ENCODE assay signal across 1 cellular context in the genomic region with DNA sequence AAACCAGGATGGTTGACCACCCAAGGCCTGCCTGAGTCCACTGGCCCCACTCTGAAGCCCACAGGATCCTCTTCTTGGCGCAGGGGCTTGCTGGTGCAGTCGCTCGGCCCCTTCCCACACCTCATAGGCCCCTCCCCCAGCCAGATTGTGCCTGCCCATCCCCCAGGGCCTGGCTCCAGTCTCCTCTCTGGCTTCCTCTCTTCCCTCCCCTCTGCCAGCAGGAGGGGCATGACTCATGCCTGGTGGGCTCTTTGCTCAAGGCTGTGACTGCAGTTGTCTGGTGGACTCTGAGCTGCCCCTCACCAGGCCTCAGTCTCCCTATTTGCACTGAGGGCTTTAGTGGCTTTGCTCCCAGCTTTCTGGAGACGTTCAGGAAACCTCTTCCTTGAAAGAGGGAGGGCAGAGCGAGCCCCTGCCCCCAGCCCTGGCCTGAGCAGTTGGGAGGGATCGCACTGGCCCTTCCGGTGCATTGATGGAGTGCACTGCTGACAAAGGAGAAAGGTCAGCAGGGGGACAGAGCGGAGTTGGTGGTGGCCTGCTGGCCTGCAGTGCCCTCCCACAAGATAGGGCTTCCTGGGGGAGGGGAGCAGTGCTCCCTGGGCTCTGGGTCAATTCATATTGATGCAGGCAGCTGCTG.
TF ChIP-seq lines count a peak whose summit lies in the region.

No MANE protein-coding gene starts in this region.

TF ChIP-seq in HepG2, 621 proteins besides CTCF, POLR2A, EP300 and RAD21 (continued from another document and continues in another):
- TF ChIP-seq, protein P1, sequence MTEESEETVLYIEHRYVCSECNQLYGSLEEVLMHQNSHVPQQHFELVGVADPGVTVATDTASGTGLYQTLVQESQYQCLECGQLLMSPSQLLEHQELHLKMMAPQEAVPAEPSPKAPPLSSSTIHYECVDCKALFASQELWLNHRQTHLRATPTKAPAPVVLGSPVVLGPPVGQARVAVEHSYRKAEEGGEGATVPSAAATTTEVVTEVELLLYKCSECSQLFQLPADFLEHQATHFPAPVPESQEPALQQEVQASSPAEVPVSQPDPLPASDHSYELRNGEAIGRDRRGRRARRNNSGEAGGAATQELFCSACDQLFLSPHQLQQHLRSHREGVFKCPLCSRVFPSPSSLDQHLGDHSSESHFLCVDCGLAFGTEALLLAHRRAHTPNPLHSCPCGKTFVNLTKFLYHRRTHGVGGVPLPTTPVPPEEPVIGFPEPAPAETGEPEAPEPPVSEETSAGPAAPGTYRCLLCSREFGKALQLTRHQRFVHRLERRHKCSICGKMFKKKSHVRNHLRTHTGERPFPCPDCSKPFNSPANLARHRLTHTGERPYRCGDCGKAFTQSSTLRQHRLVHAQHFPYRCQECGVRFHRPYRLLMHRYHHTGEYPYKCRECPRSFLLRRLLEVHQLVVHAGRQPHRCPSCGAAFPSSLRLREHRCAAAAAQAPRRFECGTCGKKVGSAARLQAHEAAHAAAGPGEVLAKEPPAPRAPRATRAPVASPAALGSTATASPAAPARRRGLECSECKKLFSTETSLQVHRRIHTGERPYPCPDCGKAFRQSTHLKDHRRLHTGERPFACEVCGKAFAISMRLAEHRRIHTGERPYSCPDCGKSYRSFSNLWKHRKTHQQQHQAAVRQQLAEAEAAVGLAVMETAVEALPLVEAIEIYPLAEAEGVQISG (CRISPR knock-in tag; IDR thresholded peaks at IDR 0.05), result no peak
- TF ChIP-seq ZNF333 (CRISPR knock-in tag; IDR thresholded peaks at IDR 0.05; ENCODE audit: borderline replicate concordance), result no peak
- no peak for TF ChIP-seq ZNF562 (CRISPR knock-in tag; IDR thresholded peaks at IDR 0.05; ENCODE audit: borderline replicate concordance)
- no peak for TF ChIP-seq SRF (IDR thresholded peaks at IDR 0.05; ENCODE audit: low read depth, low read length)
- TF ChIP-seq NFKBIZ (CRISPR knock-in tag; IDR thresholded peaks at IDR 0.05), result no peak
- TF ChIP-seq SNAI1 (CRISPR knock-in tag; IDR thresholded peaks at IDR 0.05; ENCODE audit: borderline replicate concordance), result no peak
- no peak for TF ChIP-seq SIN3B (IDR thresholded peaks at IDR 0.05; ENCODE audit: low read length)
- no peak for TF ChIP-seq ZNF225 (CRISPR knock-in tag; IDR thresholded peaks at IDR 0.05)
- no peak for TF ChIP-seq ZNF296 (CRISPR knock-in tag; conservative IDR thresholded peaks at IDR 0.05)
- TF ChIP-seq, protein P2, sequence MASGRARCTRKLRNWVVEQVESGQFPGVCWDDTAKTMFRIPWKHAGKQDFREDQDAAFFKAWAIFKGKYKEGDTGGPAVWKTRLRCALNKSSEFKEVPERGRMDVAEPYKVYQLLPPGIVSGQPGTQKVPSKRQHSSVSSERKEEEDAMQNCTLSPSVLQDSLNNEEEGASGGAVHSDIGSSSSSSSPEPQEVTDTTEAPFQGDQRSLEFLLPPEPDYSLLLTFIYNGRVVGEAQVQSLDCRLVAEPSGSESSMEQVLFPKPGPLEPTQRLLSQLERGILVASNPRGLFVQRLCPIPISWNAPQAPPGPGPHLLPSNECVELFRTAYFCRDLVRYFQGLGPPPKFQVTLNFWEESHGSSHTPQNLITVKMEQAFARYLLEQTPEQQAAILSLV (CRISPR knock-in tag; IDR thresholded peaks at IDR 0.05; ENCODE audit: borderline replicate concordance), result no peak; the same call in 1 of the 2 replicates
- no peak for TF ChIP-seq ATM (IDR thresholded peaks at IDR 0.05; ENCODE audit: borderline replicate concordance)
- no peak for TF ChIP-seq SP140L (CRISPR knock-in tag; IDR thresholded peaks at IDR 0.05; ENCODE audit: borderline replicate concordance)
- no peak for TF ChIP-seq PHF8 (CRISPR knock-in tag; IDR thresholded peaks at IDR 0.05)
- TF ChIP-seq HIVEP1 (CRISPR knock-in tag; IDR thresholded peaks at IDR 0.05), result 0 out of 2 replicates have a peak, but pooled peaks have one; percentile 16
- TF ChIP-seq, protein P3, sequence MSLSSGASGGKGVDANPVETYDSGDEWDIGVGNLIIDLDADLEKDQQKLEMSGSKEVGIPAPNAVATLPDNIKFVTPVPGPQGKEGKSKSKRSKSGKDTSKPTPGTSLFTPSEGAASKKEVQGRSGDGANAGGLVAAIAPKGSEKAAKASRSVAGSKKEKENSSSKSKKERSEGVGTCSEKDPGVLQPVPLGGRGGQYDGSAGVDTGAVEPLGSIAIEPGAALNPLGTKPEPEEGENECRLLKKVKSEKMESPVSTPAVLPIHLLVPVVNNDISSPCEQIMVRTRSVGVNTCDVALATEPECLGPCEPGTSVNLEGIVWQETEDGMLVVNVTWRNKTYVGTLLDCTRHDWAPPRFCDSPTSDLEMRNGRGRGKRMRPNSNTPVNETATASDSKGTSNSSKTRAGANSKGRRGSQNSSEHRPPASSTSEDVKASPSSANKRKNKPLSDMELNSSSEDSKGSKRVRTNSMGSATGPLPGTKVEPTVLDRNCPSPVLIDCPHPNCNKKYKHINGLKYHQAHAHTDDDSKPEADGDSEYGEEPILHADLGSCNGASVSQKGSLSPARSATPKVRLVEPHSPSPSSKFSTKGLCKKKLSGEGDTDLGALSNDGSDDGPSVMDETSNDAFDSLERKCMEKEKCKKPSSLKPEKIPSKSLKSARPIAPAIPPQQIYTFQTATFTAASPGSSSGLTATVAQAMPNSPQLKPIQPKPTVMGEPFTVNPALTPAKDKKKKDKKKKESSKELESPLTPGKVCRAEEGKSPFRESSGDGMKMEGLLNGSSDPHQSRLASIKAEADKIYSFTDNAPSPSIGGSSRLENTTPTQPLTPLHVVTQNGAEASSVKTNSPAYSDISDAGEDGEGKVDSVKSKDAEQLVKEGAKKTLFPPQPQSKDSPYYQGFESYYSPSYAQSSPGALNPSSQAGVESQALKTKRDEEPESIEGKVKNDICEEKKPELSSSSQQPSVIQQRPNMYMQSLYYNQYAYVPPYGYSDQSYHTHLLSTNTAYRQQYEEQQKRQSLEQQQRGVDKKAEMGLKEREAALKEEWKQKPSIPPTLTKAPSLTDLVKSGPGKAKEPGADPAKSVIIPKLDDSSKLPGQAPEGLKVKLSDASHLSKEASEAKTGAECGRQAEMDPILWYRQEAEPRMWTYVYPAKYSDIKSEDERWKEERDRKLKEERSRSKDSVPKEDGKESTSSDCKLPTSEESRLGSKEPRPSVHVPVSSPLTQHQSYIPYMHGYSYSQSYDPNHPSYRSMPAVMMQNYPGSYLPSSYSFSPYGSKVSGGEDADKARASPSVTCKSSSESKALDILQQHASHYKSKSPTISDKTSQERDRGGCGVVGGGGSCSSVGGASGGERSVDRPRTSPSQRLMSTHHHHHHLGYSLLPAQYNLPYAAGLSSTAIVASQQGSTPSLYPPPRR (CRISPR knock-in tag; IDR thresholded peaks at IDR 0.05; ENCODE audit: borderline replicate concordance), result peak; percentile 59; the same call in 1 of the 2 replicates
- TF ChIP-seq ZNF496 (CRISPR knock-in tag; IDR thresholded peaks at IDR 0.05; ENCODE audit: insufficient replicate concordance), result no peak
- TF ChIP-seq SIX4 (CRISPR knock-in tag; IDR thresholded peaks at IDR 0.05), result no peak
- TF ChIP-seq AKAP8 (CRISPR knock-in tag; IDR thresholded peaks at IDR 0.05), result no peak
- no peak for TF ChIP-seq PCBP2 (optimal IDR thresholded peaks at IDR 0.05; ENCODE audit: low read depth, low read length, poor library complexity, severe bottlenecking)
- TF ChIP-seq ZFAT (CRISPR knock-in tag; conservative IDR thresholded peaks at IDR 0.05), result no peak
- no peak for TF ChIP-seq NFATC3 (CRISPR knock-in tag; IDR thresholded peaks at IDR 0.05)
- no peak; the same call in 1 of the 2 replicates for TF ChIP-seq DMAP1 (CRISPR knock-in tag; IDR thresholded peaks at IDR 0.05)
- TF ChIP-seq, protein P4, sequence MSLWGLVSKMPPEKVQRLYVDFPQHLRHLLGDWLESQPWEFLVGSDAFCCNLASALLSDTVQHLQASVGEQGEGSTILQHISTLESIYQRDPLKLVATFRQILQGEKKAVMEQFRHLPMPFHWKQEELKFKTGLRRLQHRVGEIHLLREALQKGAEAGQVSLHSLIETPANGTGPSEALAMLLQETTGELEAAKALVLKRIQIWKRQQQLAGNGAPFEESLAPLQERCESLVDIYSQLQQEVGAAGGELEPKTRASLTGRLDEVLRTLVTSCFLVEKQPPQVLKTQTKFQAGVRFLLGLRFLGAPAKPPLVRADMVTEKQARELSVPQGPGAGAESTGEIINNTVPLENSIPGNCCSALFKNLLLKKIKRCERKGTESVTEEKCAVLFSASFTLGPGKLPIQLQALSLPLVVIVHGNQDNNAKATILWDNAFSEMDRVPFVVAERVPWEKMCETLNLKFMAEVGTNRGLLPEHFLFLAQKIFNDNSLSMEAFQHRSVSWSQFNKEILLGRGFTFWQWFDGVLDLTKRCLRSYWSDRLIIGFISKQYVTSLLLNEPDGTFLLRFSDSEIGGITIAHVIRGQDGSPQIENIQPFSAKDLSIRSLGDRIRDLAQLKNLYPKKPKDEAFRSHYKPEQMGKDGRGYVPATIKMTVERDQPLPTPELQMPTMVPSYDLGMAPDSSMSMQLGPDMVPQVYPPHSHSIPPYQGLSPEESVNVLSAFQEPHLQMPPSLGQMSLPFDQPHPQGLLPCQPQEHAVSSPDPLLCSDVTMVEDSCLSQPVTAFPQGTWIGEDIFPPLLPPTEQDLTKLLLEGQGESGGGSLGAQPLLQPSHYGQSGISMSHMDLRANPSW (CRISPR knock-in tag; IDR thresholded peaks at IDR 0.05; ENCODE audit: borderline replicate concordance), result no peak
- TF ChIP-seq, protein P5, sequence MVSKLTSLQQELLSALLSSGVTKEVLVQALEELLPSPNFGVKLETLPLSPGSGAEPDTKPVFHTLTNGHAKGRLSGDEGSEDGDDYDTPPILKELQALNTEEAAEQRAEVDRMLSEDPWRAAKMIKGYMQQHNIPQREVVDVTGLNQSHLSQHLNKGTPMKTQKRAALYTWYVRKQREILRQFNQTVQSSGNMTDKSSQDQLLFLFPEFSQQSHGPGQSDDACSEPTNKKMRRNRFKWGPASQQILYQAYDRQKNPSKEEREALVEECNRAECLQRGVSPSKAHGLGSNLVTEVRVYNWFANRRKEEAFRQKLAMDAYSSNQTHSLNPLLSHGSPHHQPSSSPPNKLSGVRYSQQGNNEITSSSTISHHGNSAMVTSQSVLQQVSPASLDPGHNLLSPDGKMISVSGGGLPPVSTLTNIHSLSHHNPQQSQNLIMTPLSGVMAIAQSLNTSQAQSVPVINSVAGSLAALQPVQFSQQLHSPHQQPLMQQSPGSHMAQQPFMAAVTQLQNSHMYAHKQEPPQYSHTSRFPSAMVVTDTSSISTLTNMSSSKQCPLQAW (CRISPR knock-in tag; IDR thresholded peaks at IDR 0.05), result no peak
- TF ChIP-seq, protein P6, sequence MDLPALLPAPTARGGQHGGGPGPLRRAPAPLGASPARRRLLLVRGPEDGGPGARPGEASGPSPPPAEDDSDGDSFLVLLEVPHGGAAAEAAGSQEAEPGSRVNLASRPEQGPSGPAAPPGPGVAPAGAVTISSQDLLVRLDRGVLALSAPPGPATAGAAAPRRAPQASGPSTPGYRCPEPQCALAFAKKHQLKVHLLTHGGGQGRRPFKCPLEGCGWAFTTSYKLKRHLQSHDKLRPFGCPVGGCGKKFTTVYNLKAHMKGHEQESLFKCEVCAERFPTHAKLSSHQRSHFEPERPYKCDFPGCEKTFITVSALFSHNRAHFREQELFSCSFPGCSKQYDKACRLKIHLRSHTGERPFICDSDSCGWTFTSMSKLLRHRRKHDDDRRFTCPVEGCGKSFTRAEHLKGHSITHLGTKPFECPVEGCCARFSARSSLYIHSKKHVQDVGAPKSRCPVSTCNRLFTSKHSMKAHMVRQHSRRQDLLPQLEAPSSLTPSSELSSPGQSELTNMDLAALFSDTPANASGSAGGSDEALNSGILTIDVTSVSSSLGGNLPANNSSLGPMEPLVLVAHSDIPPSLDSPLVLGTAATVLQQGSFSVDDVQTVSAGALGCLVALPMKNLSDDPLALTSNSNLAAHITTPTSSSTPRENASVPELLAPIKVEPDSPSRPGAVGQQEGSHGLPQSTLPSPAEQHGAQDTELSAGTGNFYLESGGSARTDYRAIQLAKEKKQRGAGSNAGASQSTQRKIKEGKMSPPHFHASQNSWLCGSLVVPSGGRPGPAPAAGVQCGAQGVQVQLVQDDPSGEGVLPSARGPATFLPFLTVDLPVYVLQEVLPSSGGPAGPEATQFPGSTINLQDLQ (CRISPR knock-in tag; IDR thresholded peaks at IDR 0.05), result no peak
- TF ChIP-seq, protein P7, sequence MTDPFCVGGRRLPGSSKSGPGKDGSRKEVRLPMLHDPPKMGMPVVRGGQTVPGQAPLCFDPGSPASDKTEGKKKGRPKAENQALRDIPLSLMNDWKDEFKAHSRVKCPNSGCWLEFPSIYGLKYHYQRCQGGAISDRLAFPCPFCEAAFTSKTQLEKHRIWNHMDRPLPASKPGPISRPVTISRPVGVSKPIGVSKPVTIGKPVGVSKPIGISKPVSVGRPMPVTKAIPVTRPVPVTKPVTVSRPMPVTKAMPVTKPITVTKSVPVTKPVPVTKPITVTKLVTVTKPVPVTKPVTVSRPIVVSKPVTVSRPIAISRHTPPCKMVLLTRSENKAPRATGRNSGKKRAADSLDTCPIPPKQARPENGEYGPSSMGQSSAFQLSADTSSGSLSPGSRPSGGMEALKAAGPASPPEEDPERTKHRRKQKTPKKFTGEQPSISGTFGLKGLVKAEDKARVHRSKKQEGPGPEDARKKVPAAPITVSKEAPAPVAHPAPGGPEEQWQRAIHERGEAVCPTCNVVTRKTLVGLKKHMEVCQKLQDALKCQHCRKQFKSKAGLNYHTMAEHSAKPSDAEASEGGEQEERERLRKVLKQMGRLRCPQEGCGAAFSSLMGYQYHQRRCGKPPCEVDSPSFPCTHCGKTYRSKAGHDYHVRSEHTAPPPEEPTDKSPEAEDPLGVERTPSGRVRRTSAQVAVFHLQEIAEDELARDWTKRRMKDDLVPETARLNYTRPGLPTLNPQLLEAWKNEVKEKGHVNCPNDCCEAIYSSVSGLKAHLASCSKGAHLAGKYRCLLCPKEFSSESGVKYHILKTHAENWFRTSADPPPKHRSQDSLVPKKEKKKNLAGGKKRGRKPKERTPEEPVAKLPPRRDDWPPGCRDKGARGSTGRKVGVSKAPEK (CRISPR knock-in tag; IDR thresholded peaks at IDR 0.05; ENCODE audit: borderline replicate concordance), result no peak
- no peak for TF ChIP-seq ZNF446 (CRISPR knock-in tag; IDR thresholded peaks at IDR 0.05)
- no peak for TF ChIP-seq GTF3A (CRISPR knock-in tag; conservative IDR thresholded peaks at IDR 0.05)
- TF ChIP-seq ZNF792 (CRISPR knock-in tag; IDR thresholded peaks at IDR 0.05), result 0 out of 2 replicates have a peak, but pooled peaks have one; percentile 47
